In genomic region chr2:98013407-98014042, GRCh38 we compare ENCODE assay signal across 9 cellular contexts. TPM values are rescaled to one million over a fixed set of nuclear protein-coding genes. Genes with fewer than 3 reads are reported as not detected.
DNase-seq lines count a peak whose midpoint lies in the region; ATAC-seq, FAIRE-seq and TF ChIP-seq lines count a peak whose summit lies in the region.
"Had no signal": no experiment of that assay in that cellular context is flagged by ENCODE, and none has a peak within 500 bp of the region (broad histone marks: within the 10 kb centered on the region; RNA-seq: fewer than 3 reads in every experiment).

No MANE protein-coding gene starts in this region.

- POLR2A ChIA-PET in AG04450 (lab: Yijun Ruan, JAX), result no interaction called here

- H3K4me3 ChIP-seq in AG04450 (ENCODE audit: low read depth, low read length) (peak overlapping the region; percentile 1), fibroblast of lung (replicated peaks in 1 of 4; ENCODE audit: control extremely low read depth in 1 of 4, insufficient read depth in 1 of 4, low read depth in 3 of 4, low read length in 4 of 4) (peak overlapping the region in 2 of 4 experiments; percentile 35 to 53)

- H3K9me3 ChIP-seq in AG04450 (ENCODE audit: control insufficient read depth, insufficient read depth, low read length) (no peaks in the 10 kb centered on the region), fibroblast of lung (ENCODE audit: control insufficient read depth, insufficient read depth, low read depth, low read length) (no peaks in the 10 kb centered on the region)

- ATAC-seq in HG02678 (IDR thresholded peaks at IDR 0.05; ENCODE audit: unreplicated experiment), result no peak
- ATAC-seq in HG02885 (IDR thresholded peaks at IDR 0.05; ENCODE audit: poor library complexity, unreplicated experiment), result no peak
- ATAC-seq in GM21619 (IDR thresholded peaks at IDR 0.05; ENCODE audit: unreplicated experiment), result no peak

- FAIRE-seq in GM12892 (lab: Jason Lieb, UNC) (peak; percentile 94), RCC 7860 (lab: Jason Lieb, UNC) (no peak)

- H3K4me1 ChIP-seq in fibroblast of lung (ENCODE audit: control insufficient read depth, extremely low read depth, insufficient read depth, low read length), result no peaks in the 10 kb centered on the region

- no peak for TF ChIP-seq CTCF in AG04450 (IDR thresholded peaks at IDR 0.05; ENCODE audit: low read depth, low read length)
- no peak for TF ChIP-seq CTCF in fibroblast of lung (conservative IDR thresholded peaks at IDR 0.05 in 1 of 2, IDR thresholded peaks at IDR 0.05 in 1 of 2; ENCODE audit: low read depth in 1 of 2, low read length in 2 of 2)

- intact Hi-C loops in cardiac septum (cut with DNase I), result no loop called here

- H3K27ac ChIP-seq in AG04450 (ENCODE audit: low read depth, low read length) (no peak overlapping the region), fibroblast of lung (ENCODE audit: insufficient read depth, low read length) (no peak overlapping the region)

- DNase-seq in AG04450 (ENCODE audit: low read depth, low spot score) (peak; percentile 10), GM12892 (ENCODE audit: insufficient read length) (no peak), RCC 7860 (ENCODE audit: low spot score) (peak; percentile 10), fibroblast of lung (ENCODE audit: low read depth in 2 of 2) (peak; percentile 68 to 89), cardiac septum (ENCODE audit: low spot score) (no peak)
- DNase-seq: NCI-H187 had no signal

- H3K79me2 ChIP-seq in fibroblast of lung (ENCODE audit: control insufficient read depth, insufficient read depth, low read length), result no peaks in the 10 kb centered on the region

- 0 out of 2 replicates have a peak, but pooled peaks have one; percentile 30 for TF ChIP-seq POLR2A in GM12892 (IDR thresholded peaks at IDR 0.05; ENCODE audit: low read depth, low read length)

- H3K27me3 ChIP-seq in AG04450 (ENCODE audit: control insufficient read depth, insufficient read depth, low read length) (peaks cover 4% of the 10 kb centered on the region), fibroblast of lung (ENCODE audit: control insufficient read depth, insufficient read depth, low read length) (no peaks in the 10 kb centered on the region)

- H2AFZ ChIP-seq in fibroblast of lung (ENCODE audit: low read length), result peak overlapping the region; percentile 49

- no peaks in the 10 kb centered on the region for H3K36me3 ChIP-seq in fibroblast of lung (ENCODE audit: control insufficient read depth, insufficient read depth, low read length)

- peak overlapping the region; percentile 18 for H3K4me2 ChIP-seq in fibroblast of lung (ENCODE audit: extremely low read depth, insufficient read depth, low read length)

- CTCF ChIA-PET in AG04450 (lab: Charles Lee), result interaction anchor here (1.0 kb wide), 1 partner anchor 207 kb away, joined by 3 read pairs; no protein-coding TSS in a partner anchor

- no peaks in the 10 kb centered on the region for H4K20me1 ChIP-seq in fibroblast of lung (ENCODE audit: control insufficient read depth, extremely low read depth, insufficient read depth, low read length)

- H3K9ac ChIP-seq in fibroblast of lung (ENCODE audit: insufficient read depth, low read length), result no peak overlapping the region

RNA-seq across cellular contexts. Expression of gene TMEM131, which starts 17.8 kb away (rescaled TPM):
- polyA plus RNA-seq in AG04450 (2011; rRNA removed), result 23.0 and 24.4 TPM in 2 replicates
- polyA minus RNA-seq in AG04450 (2011; rRNA and poly(A)+ RNA removed), result 37.9 and 40.7 TPM in 2 replicates
- 24.6 TPM for polyA plus RNA-seq in GM12892 (2012; ENCODE audit: missing spikeins)
- total RNA-seq in fibroblast of lung, result 18.7 and 32.4 TPM in 2 replicates
- polyA plus RNA-seq in fibroblast of lung, result 18.1 and 24.8 TPM in 2 replicates
- polyA plus RNA-seq in fibroblast of lung (2012), result 21.1 and 22.8 TPM in 2 replicates
- 71.5 and 74.8 TPM in 2 replicates for polyA minus RNA-seq in fibroblast of lung (ENCODE audit: low replicate concordance)
- 28.6 TPM for total RNA-seq in cardiac septum

Comparison
In these comparisons a context has a peak if more than half of its experiments do, and no peak if none do; other contexts are left out.
1. DNase-seq: peak in AG04450 (single experiment), RCC 7860 (single experiment) and fibroblast of lung (2 of 2); none in GM12892 (single experiment) and cardiac septum (single experiment).